ENCODE assay signal across 13 cellular contexts in genomic region chr2:99442837-99443236, GRCh38. TPM values are rescaled to one million over a fixed set of nuclear protein-coding genes. Genes with fewer than 3 reads are reported as not detected.
DNase-seq lines count a peak whose midpoint lies in the region; ATAC-seq and TF ChIP-seq lines count a peak whose summit lies in the region.
"Had no signal": no experiment of that assay in that cellular context is flagged by ENCODE, and none has a peak within 500 bp of the region (broad histone marks: within the 10 kb centered on the region; RNA-seq: fewer than 3 reads in every experiment).

No MANE protein-coding gene starts in this region.

- H3K23ac ChIP-seq in mesenchymal stem cell (ENCODE audit: low read length in 2 of 2): no peak overlapping the region

- intact Hi-C loops in PC-3 (cut with micrococcal nuclease): no loop called here

- peaks cover 2% of the 10 kb centered on the region for H3F3A ChIP-seq in PC-3 (ENCODE audit: low read length, unreplicated experiment)

- H3K9ac ChIP-seq in PC-3 (ENCODE audit: low read length) (no peak overlapping the region), mesenchymal stem cell (ENCODE audit: low read length) (no peak overlapping the region)

- H3K4me3 ChIP-seq in PC-3 (ENCODE audit: low read length): no peak overlapping the region
- no peak overlapping the region for H3K4me3 ChIP-seq in fibroblast of mammary gland (ENCODE audit: control insufficient read depth, low read depth, low read length)
- H3K4me3 ChIP-seq in mesenchymal stem cell (ENCODE audit: insufficient read depth in 1 of 2, low read depth in 1 of 2, low read length in 2 of 2): no peak overlapping the region

- no peak overlapping the region for H4K91ac ChIP-seq in mesenchymal stem cell (ENCODE audit: low read length)

- H3K27ac ChIP-seq in PC-3 (ENCODE audit: low read length): no peak overlapping the region
- no peak overlapping the region for H3K27ac ChIP-seq in mesenchymal stem cell (ENCODE audit: low read length, poor library complexity, severe bottlenecking)

- no TSS peak for BruUV-seq in PC-3 (replicated peaks; lab: Mats Ljungman, UMichigan)

- H3K4me1 ChIP-seq in PC-3 (ENCODE audit: insufficient read depth, low read length) (peaks cover 4% of the 10 kb centered on the region), mesenchymal stem cell (ENCODE audit: control insufficient read depth, insufficient read depth, low read depth, low read length) (no peaks in the 10 kb centered on the region)

- no peak overlapping the region for H3K4me2 ChIP-seq in PC-3 (ENCODE audit: low read length)
- H3K4me2 ChIP-seq in mesenchymal stem cell (ENCODE audit: low read length, poor library complexity, severe bottlenecking): no peak overlapping the region

- no peak overlapping the region for H3K14ac ChIP-seq in mesenchymal stem cell (ENCODE audit: low read length in 2 of 2)

- H4K20me1 ChIP-seq in PC-3 (ENCODE audit: low read length): peaks cover 4% of the 10 kb centered on the region; the same call in 1 of the 2 replicates

- H3K4ac ChIP-seq in mesenchymal stem cell (ENCODE audit: low read depth in 1 of 2, low read length in 2 of 2): no peak overlapping the region

- H3K9me3 ChIP-seq in PC-3 (ENCODE audit: low read length) (no peaks in the 10 kb centered on the region), mesenchymal stem cell (ENCODE audit: control insufficient read depth, low read length) (no peaks in the 10 kb centered on the region)

- CTCF ChIA-PET in PC-3 (lab: Charles Lee): no interaction called here

- POLR2A ChIA-PET in PC-3 (lab: Charles Lee; ENCODE audit: unreplicated experiment): no interaction called here

- H2AFZ ChIP-seq in PC-3 (ENCODE audit: low read length): no peak overlapping the region
- H2AFZ ChIP-seq in mesenchymal stem cell (ENCODE audit: low read depth, low read length): no peak overlapping the region

- WGBS in mesenchymal stem cell: no CpG with 5 or more reads among the region's 1 CpG

- peaks cover 24% of the 10 kb centered on the region for H3K79me1 ChIP-seq in mesenchymal stem cell (replicated peaks; ENCODE audit: low read length, poor library complexity, severe bottlenecking)

- H2BK120ac ChIP-seq in mesenchymal stem cell (ENCODE audit: low read depth, low read length): no peak overlapping the region

- TF ChIP-seq CTCF in PC-3 (conservative IDR thresholded peaks at IDR 0.05; ENCODE audit: low read depth, low read length) (peak; percentile 42), fibroblast of mammary gland (conservative IDR thresholded peaks at IDR 0.05; ENCODE audit: control insufficient read depth, insufficient read depth, low read depth, low read length) (peak; percentile 53)

- ATAC-seq in PC-3 (no peak), GM18520 (IDR thresholded peaks at IDR 0.05; ENCODE audit: unreplicated experiment) (no peak)

- no peak overlapping the region for H2BK12ac ChIP-seq in mesenchymal stem cell (ENCODE audit: low read length in 2 of 2)

- no peak overlapping the region for H2BK15ac ChIP-seq in mesenchymal stem cell (ENCODE audit: low read depth, poor library complexity, severe bottlenecking)

- H3K27me3 ChIP-seq in PC-3 (ENCODE audit: low read length) (no peaks in the 10 kb centered on the region), mesenchymal stem cell (ENCODE audit: control insufficient read depth in 1 of 2, insufficient read depth in 1 of 2, low read length in 2 of 2) (no peaks in the 10 kb centered on the region)

- H2BK5ac ChIP-seq in mesenchymal stem cell (ENCODE audit: low read depth, low read length, poor library complexity, severe bottlenecking): no peak overlapping the region

- DNase-seq in DMS114 treated with DMSO at 0.1 percent for 48 hours (lab: John Stamatoyannopoulos, UW; ENCODE audit: unreplicated experiment): peak; percentile 32
- DNase-seq in PC-3: peak; percentile 8
- peak; percentile 58 for DNase-seq in fibroblast of mammary gland (ENCODE audit: low read depth)
- DNase-seq in mesenchymal stem cell: peak; percentile 22
- DNase-seq in NCI-H128 (lab: John Stamatoyannopoulos, UW; ENCODE audit: unreplicated experiment): no peak
- DNase-seq in ecto neural progenitor cell (ENCODE audit: low spot score): no peak
- no peak for DNase-seq in NCI-H2227 (lab: John Stamatoyannopoulos, UW; ENCODE audit: unreplicated experiment)
- DNase-seq: activated T-cell treated with anti-CD3 and anti-CD28 coated beads for 4 hours; COR-L47; KBM-7; NCI-H345; stimulated activated CD4-positive, alpha-beta T cell treated with anti-CD3 and anti-CD28 coated beads, Interleukin-4, amount 100 ng/mL, for 24 hours had no signal

- H2AK5ac ChIP-seq in mesenchymal stem cell (ENCODE audit: low read length, severe bottlenecking): no peak overlapping the region

- no peaks in the 10 kb centered on the region for H3K9me2 ChIP-seq in PC-3 (replicated peaks; ENCODE audit: low read length)

- H3K18ac ChIP-seq in mesenchymal stem cell (ENCODE audit: low read depth in 1 of 2, low read length in 2 of 2): no peak overlapping the region

- no peak overlapping the region for H4K8ac ChIP-seq in mesenchymal stem cell (ENCODE audit: low read length)

- H3K79me2 ChIP-seq in PC-3 (ENCODE audit: low read length): peaks cover 36% of the 10 kb centered on the region

- peaks cover 23% of the 10 kb centered on the region; the same call in 1 of the 2 replicates for H3K36me3 ChIP-seq in PC-3 (ENCODE audit: low read depth, low read length)
- peaks cover 13 to 48% of the 10 kb centered on the region in 2 experiments for H3K36me3 ChIP-seq in mesenchymal stem cell (ENCODE audit: control insufficient read depth in 1 of 2, insufficient read depth in 2 of 2, low read depth in 1 of 2, low read length in 2 of 2)

RNA-seq across cellular contexts. Expression of gene REV1, which starts 47.0 kb away (rescaled TPM):
- total RNA-seq in PC-3 (2014; rRNA removed): 17.9 and 29.0 TPM in 2 replicates
- polyA plus RNA-seq in mesenchymal stem cell (2013, experiment 1 of 2): 19.2 TPM
- 19.1 TPM for polyA plus RNA-seq in mesenchymal stem cell (2013, experiment 2 of 2)

Comparison
In these comparisons a context has a peak if more than half of its experiments do, and no peak if none do; other contexts are left out.
1. DNase-seq: peak in DMS114 treated with DMSO at 0.1 percent for 48 hours (single experiment), PC-3 (single experiment), fibroblast of mammary gland (single experiment) and mesenchymal stem cell (single experiment); none in NCI-H128 (single experiment), ecto neural progenitor cell (single experiment) and NCI-H2227 (single experiment).